19 cellular contexts compared by ENCODE assay signal in the genomic region with DNA sequence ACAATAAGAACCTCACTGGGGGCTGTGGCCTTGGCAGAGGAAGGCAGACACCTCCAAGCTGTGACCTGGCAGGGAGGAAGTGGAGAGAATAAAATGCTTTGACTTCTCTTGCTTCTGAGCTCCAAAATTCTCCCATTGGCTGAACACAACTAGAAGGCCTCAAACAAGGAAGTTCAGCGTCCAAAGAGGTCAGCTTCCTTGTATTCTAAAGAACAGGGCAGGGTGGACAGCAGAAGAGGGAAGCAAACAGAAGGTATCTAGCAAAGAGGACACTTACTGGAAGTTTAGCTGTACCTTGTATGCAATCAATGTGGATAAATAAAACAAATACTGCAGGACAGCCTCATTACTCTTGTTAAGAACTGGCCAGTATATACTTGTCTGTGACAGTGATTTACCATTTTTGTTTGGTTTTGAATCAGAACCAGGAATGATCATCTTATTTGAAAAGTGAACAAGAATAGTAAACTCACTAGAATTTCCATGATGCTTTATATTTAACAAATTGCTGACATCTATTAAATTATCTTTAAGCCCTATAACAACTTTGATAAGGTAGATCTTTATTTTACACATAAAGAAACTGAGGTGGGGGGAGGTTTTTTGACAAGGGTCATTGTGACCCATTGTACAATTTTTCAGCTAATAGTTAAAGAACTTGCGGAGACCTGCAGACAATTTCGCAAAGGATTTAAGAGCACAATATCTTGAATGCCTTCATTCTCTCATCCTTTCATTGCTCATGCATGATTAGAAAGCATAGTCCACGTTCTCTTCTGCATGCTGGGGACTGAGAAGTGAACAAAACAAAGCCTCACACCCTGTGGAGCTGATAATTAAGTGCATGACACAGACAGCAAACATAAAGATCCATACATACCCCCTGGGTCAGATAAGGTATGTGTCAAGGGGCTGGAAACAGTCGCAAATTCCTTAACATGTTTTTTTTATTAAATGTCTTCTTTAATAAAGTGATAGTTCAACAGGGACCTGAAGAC.
DNase-seq lines count a peak whose midpoint lies in the region; ATAC-seq and TF ChIP-seq lines count a peak whose summit lies in the region.
"Had no signal": no experiment of that assay in that cellular context is flagged by ENCODE, and none has a peak within 500 bp of the region (broad histone marks: within the 10 kb centered on the region; RNA-seq: fewer than 3 reads in every experiment).

No MANE protein-coding gene starts in this region.

- ATAC-seq in esophagus mucosa (peak; percentile 20), HG02884 (IDR thresholded peaks at IDR 0.05; ENCODE audit: unreplicated experiment) (no peak), HG03460 (IDR thresholded peaks at IDR 0.05; ENCODE audit: unreplicated experiment) (no peak)
- ATAC-seq in naive thymus-derived CD4-positive, alpha-beta T cell, result peak; percentile 6
- ATAC-seq: CD8-positive, alpha-beta T cell had no signal

- H3K4me1 Mint-ChIP-seq in Calu3 (ENCODE audit: low read depth, unreplicated experiment), result peaks cover 9% of the 10 kb centered on the region
- peaks cover 0 to 13% (median 0%) of the 10 kb centered on the region in 7 donors for H3K4me1 Mint-ChIP-seq in naive thymus-derived CD4-positive, alpha-beta T cell
- H3K4me1 Mint-ChIP-seq: CD14-positive monocyte had no signal

- H3K4me2 ChIP-seq in OCI-LY3 (ENCODE audit: low read length), result no peak overlapping the region

- H2AFZ ChIP-seq in OCI-LY3 (ENCODE audit: low read depth, low read length), result 0 out of 2 replicates have a peak overlapping the region, but pooled peaks have one; percentile 1

- H3K27me3 ChIP-seq in OCI-LY3 (ENCODE audit: low read depth, low read length), result no peaks in the 10 kb centered on the region
- no peaks in the 10 kb centered on the region for H3K27me3 ChIP-seq in naive thymus-derived CD4-positive, alpha-beta T cell (ENCODE audit: control insufficient read depth in 2 of 2, insufficient read depth in 2 of 2, low read length in 2 of 2)
- no peaks in the 10 kb centered on the region for H3K27me3 ChIP-seq in SJCRH30
- H3K27me3 ChIP-seq: BE2C had no signal

- in situ Hi-C loops in GM13976 (cut with MboI; ENCODE audit: low sequenced_read_pairs, unreplicated experiment), result no loop called here

- H3K4me3 ChIP-seq in OCI-LY3 (ENCODE audit: low read length) (no peak overlapping the region), SJCRH30 (no peak overlapping the region)
- no peak overlapping the region for H3K4me3 ChIP-seq in naive thymus-derived CD4-positive, alpha-beta T cell (ENCODE audit: low read length)

- H3K79me2 ChIP-seq in OCI-LY3 (ENCODE audit: low read length), result no peaks in the 10 kb centered on the region

- no peak overlapping the region for H3K27ac ChIP-seq in OCI-LY3 (ENCODE audit: low read length)
- no peak overlapping the region for H3K27ac ChIP-seq in naive thymus-derived CD4-positive, alpha-beta T cell (ENCODE audit: low read depth, low read length)
- no peak overlapping the region for H3K27ac ChIP-seq in SJCRH30

- no peaks in the 10 kb centered on the region for H3K27me3 Mint-ChIP-seq in Calu3 (ENCODE audit: unreplicated experiment)
- H3K27me3 Mint-ChIP-seq in naive thymus-derived CD4-positive, alpha-beta T cell, result no peaks in the 10 kb centered on the region

- no peak overlapping the region for H3K4me3 Mint-ChIP-seq in Calu3 (ENCODE audit: low read depth, unreplicated experiment)
- H3K4me3 Mint-ChIP-seq in naive thymus-derived CD4-positive, alpha-beta T cell, result no peak overlapping the region
- H3K4me3 Mint-ChIP-seq: CD14-positive monocyte; CD8-positive, alpha-beta T cell; HFFc6 had no signal

- no peak for DNase-seq in Calu3
- no peak for DNase-seq in naive thymus-derived CD4-positive, alpha-beta T cell
- DNase-seq in SJCRH30, result no peak
- no peak for DNase-seq in GM13976 (ENCODE audit: low spot score)
- DNase-seq: BE2C; CD8-positive, alpha-beta T cell; COR-L47; DND-41; GDM1; GOT3; HCEC 1CT; HFFc6; Kasumi-1; KBM-7 had no signal

- POLR2A ChIA-PET in naive thymus-derived CD4-positive, alpha-beta T cell (lab: Charles Lee), result no interaction called here

- H3K9ac ChIP-seq in OCI-LY3 (ENCODE audit: low read length), result no peak overlapping the region

- no peak for TF ChIP-seq CTCF in Calu3 (IDR thresholded peaks at IDR 0.05; ENCODE audit: unreplicated experiment)
- TF ChIP-seq CTCF in OCI-LY3 (IDR thresholded peaks at IDR 0.05; ENCODE audit: low read depth, low read length), result no peak
- no peak for TF ChIP-seq CTCF in GM13976 (IDR thresholded peaks at IDR 0.05; ENCODE audit: borderline replicate concordance, control extremely low read depth, extremely low read depth, insufficient read depth, missing control alignments)

- no peaks in the 10 kb centered on the region for H4K20me1 ChIP-seq in OCI-LY3 (ENCODE audit: insufficient read depth, low read length)

- intact Hi-C loops in Calu3 (cut with micrococcal nuclease; ENCODE audit: unreplicated experiment), result no loop called here
- intact Hi-C loops in naive thymus-derived CD4-positive, alpha-beta T cell (cut with micrococcal nuclease), result no loop called here

- CTCF ChIA-PET in Calu3 (lab: Charles Lee), result no interaction called here
- CTCF ChIA-PET in naive thymus-derived CD4-positive, alpha-beta T cell (lab: Charles Lee), result no interaction called here

- no peaks in the 10 kb centered on the region for H3K4me1 ChIP-seq in OCI-LY3 (ENCODE audit: low read length)
- no peaks in the 10 kb centered on the region for H3K4me1 ChIP-seq in naive thymus-derived CD4-positive, alpha-beta T cell (ENCODE audit: control insufficient read depth in 2 of 2, insufficient read depth in 2 of 2, low read length in 2 of 2)
- no peaks in the 10 kb centered on the region for H3K4me1 ChIP-seq in SJCRH30
- H3K4me1 ChIP-seq: BE2C had no signal

- H3K27ac Mint-ChIP-seq in Calu3 (ENCODE audit: unreplicated experiment), result peak overlapping the region; percentile 7
- peak overlapping the region in 1 of 9 donors; percentile 24 for H3K27ac Mint-ChIP-seq in naive thymus-derived CD4-positive, alpha-beta T cell
- H3K27ac Mint-ChIP-seq: CD8-positive, alpha-beta T cell; HFFc6 had no signal

- H3K36me3 Mint-ChIP-seq in Calu3 (ENCODE audit: insufficient read depth, unreplicated experiment), result no peaks in the 10 kb centered on the region
- peaks cover 0 to 4% (median 0%) of the 10 kb centered on the region in 5 donors for H3K36me3 Mint-ChIP-seq in naive thymus-derived CD4-positive, alpha-beta T cell
- H3K36me3 Mint-ChIP-seq: CD14-positive monocyte; CD8-positive, alpha-beta T cell had no signal

- BruUV-seq in Calu3 (replicated peaks; lab: Mats Ljungman, UMichigan), result no TSS peak

- peaks cover 2% of the 10 kb centered on the region for H3K9me3 Mint-ChIP-seq in Calu3 (ENCODE audit: low read depth, unreplicated experiment)
- H3K9me3 Mint-ChIP-seq in naive thymus-derived CD4-positive, alpha-beta T cell, result peaks cover 0 to 15% (median 2%) of the 10 kb centered on the region in 11 donors

- H3K36me3 ChIP-seq in OCI-LY3 (replicated peaks; ENCODE audit: low read depth, low read length) (no peaks in the 10 kb centered on the region), SJCRH30 (no peaks in the 10 kb centered on the region)
- H3K36me3 ChIP-seq in naive thymus-derived CD4-positive, alpha-beta T cell (ENCODE audit: control insufficient read depth in 2 of 3, insufficient read depth in 3 of 3, low read length in 3 of 3), result no peaks in the 10 kb centered on the region
- H3K36me3 ChIP-seq: BE2C had no signal

- H3K9me3 ChIP-seq in OCI-LY3 (ENCODE audit: insufficient read depth, low read length) (no peaks in the 10 kb centered on the region), SJCRH30 (replicated peaks) (no peaks in the 10 kb centered on the region)
- no peaks in the 10 kb centered on the region for H3K9me3 ChIP-seq in naive thymus-derived CD4-positive, alpha-beta T cell (ENCODE audit: control insufficient read depth in 2 of 3, low read length in 3 of 3)
- H3K9me3 ChIP-seq: BE2C had no signal

Comparison
In these comparisons a context has a peak if more than half of its experiments do, and no peak if none do; other contexts are left out.
1. ATAC-seq: peak in esophagus mucosa (single experiment) and naive thymus-derived CD4-positive, alpha-beta T cell (single experiment); none in HG02884 (single experiment) and HG03460 (single experiment).